In the genomic region with DNA sequence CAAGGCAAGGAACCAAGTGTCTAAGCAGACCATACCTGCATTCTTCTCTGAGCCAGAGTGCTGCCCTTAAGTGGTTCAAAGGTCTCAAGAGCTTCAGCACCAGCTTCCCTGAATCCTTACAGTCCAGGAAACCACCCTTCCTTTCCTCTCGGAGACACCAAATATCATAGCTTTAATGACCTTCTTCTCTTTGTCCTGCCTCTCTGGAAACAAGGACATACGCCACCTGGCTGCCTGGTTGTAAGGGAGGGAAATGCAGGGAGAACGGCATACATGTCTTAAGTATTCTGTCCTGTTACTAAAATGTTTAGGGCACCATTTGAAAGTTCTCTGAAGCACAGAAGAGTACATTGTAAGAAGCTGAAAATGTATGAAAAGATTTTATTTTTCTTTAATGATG, we compare ENCODE assay signal across 1 cellular context.
TF ChIP-seq lines count a peak whose summit lies in the region.

No MANE protein-coding gene starts in this region.

TF ChIP-seq in GM23338, 12 proteins besides CTCF, POLR2A, EP300 and RAD21 (continued from another document):
- TF ChIP-seq ZNF462 (CRISPR knock-in tag; IDR thresholded peaks at IDR 0.05), result no peak
- TF ChIP-seq ZNF114 (CRISPR knock-in tag; IDR thresholded peaks at IDR 0.05), result no peak
